2 cellular contexts compared by ENCODE assay signal in the genomic region with DNA sequence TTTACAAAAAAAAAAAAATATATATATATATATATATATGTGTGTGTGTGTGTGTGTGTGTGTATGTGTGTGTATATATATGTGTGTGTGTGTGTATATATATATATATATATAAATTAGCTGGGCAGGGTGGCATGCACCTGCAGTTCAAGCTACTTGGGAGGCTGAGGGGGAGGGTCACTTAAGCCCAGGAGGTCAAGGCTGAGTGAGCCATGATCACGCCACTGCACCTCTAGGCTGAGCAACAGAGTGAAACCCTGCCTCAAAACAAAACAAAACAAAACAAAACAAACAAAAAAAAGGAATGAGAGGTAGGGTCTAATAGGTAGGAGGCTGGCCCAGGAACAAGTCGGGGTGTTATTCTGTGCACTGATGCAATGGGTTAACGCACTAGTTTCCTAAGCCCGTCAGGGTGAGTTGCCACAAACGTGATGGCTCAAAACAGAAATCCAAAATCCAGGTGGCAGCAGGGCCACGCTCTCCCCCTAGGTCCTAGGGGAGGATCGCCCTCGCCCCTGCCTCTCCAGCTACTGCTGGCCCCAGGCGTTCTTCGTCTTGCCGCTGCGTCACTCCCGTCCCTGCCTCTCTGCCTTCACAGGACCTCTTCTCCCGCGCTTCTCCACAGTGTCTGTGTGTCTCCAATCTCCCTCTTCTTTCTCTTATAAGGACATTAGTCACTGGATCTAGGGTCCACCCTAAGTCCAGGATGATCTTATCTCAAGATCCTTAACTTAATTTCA. TPM values are rescaled to one million over a fixed set of nuclear protein-coding genes. Genes with fewer than 3 reads are reported as not detected.
"Had no signal": no experiment of that assay in that cellular context is flagged by ENCODE, and none has a peak within 500 bp of the region (broad histone marks: within the 10 kb centered on the region; RNA-seq: fewer than 3 reads in every experiment).

No MANE protein-coding gene starts in this region.

RNA-seq across cellular contexts. Expression of gene KIF26B, which starts 24.3 kb away (rescaled TPM):
- total RNA-seq: activated CD4-positive, alpha-beta memory T cell treated with anti-CD3 and anti-CD28 coated beads, Interleukin-2, amount 10 ng/mL, durations not matched to agents 7 days and 5 days; activated T-helper 17 cell treated with anti-CD3 and anti-CD28 coated beads, Interleukin-2, amount 50 U/mL, for 72 hours had no signal
